In genomic region chr18:80238651-80239260, GRCh38 we compare ENCODE assay signal across 23 cellular contexts. TPM values are rescaled to one million over a fixed set of nuclear protein-coding genes. Genes with fewer than 3 reads are reported as not detected.
DNase-seq lines count a peak whose midpoint lies in the region; TF ChIP-seq lines count a peak whose summit lies in the region.
"Had no signal": no experiment of that assay in that cellular context is flagged by ENCODE, and none has a peak within 500 bp of the region (broad histone marks: within the 10 kb centered on the region; RNA-seq: fewer than 3 reads in every experiment).

No MANE protein-coding gene starts in this region.

- no peak overlapping the region for H3K4me3 Mint-ChIP-seq in osteocyte (ENCODE audit: unreplicated experiment)
- H3K4me3 Mint-ChIP-seq in glutamatergic neuron (ENCODE audit: unreplicated experiment), result no peak overlapping the region
- H3K4me3 Mint-ChIP-seq: CD4-positive, CD25-positive, alpha-beta regulatory T cell; HFFc6 had no signal

- H3K4me1 Mint-ChIP-seq in osteocyte (ENCODE audit: unreplicated experiment) (no peaks in the 10 kb centered on the region), glutamatergic neuron (ENCODE audit: low read depth, unreplicated experiment) (peaks cover 3% of the 10 kb centered on the region)
- H3K4me1 Mint-ChIP-seq: CD4-positive, CD25-positive, alpha-beta regulatory T cell had no signal

- no peaks in the 10 kb centered on the region for H3K36me3 Mint-ChIP-seq in osteocyte (ENCODE audit: unreplicated experiment)
- H3K36me3 Mint-ChIP-seq in glutamatergic neuron (ENCODE audit: unreplicated experiment), result peaks cover 12% of the 10 kb centered on the region
- H3K36me3 Mint-ChIP-seq: CD4-positive, CD25-positive, alpha-beta regulatory T cell had no signal

- no peak overlapping the region for H3K27ac ChIP-seq in caudate nucleus (ENCODE audit: low read depth, low read length)
- H3K27ac ChIP-seq: GM23248 had no signal

- TF ChIP-seq CTCF in osteocyte (IDR thresholded peaks at IDR 0.05) (no peak), glutamatergic neuron (IDR thresholded peaks at IDR 0.05; ENCODE audit: partially characterized antibody, unreplicated experiment) (no peak)

- DNase-seq in activated CD8-positive, alpha-beta memory T cell treated with anti-CD3 and anti-CD28 coated beads for 24 hours, result peak; percentile 37
- no peak for DNase-seq in activated CD8-positive, alpha-beta memory T cell treated with anti-CD3 and anti-CD28 coated beads, Interleukin-2, amount 50 U/mL, for 4 hours
- peak; percentile 4 for DNase-seq in iPS-NIHi7 (ENCODE audit: extremely low spot score)
- peak; percentile 51 for DNase-seq in osteocyte (ENCODE audit: extremely low spot score, unreplicated experiment)
- DNase-seq in glutamatergic neuron, result no peak
- DNase-seq in caudate nucleus (lab: John Stamatoyannopoulos, UW), result no peak
- DNase-seq in CD1c-positive myeloid dendritic cell (ENCODE audit: extremely low spot score), result no peak
- DNase-seq: 8988T; ACHN; CD4-positive, CD25-positive, alpha-beta regulatory T cell; GM23248; HFFc6; IMR-90; KG1; MG63; NCI-H1105 treated with DMSO at 0.1 percent for 48 hours; NCI-H146; NCI-H1930; NCI-H446; NCI-H526; NCI-H82; NK-92 treated with Interleukin-12 subunit alpha and Interleukin-12 subunit beta, amount 100 ng/mL, for 24 hours; PC-3 had no signal

- H3K27ac Mint-ChIP-seq in osteocyte (ENCODE audit: unreplicated experiment), result no peak overlapping the region
- H3K27ac Mint-ChIP-seq in glutamatergic neuron (ENCODE audit: unreplicated experiment), result no peak overlapping the region
- H3K27ac Mint-ChIP-seq: CD4-positive, CD25-positive, alpha-beta regulatory T cell; HFFc6 had no signal

- H3K27me3 Mint-ChIP-seq in osteocyte (ENCODE audit: unreplicated experiment), result peaks cover 5% of the 10 kb centered on the region
- H3K27me3 Mint-ChIP-seq in glutamatergic neuron (ENCODE audit: unreplicated experiment), result peaks cover 1% of the 10 kb centered on the region

- H3K9me3 Mint-ChIP-seq in osteocyte (ENCODE audit: unreplicated experiment) (no peaks in the 10 kb centered on the region), glutamatergic neuron (ENCODE audit: unreplicated experiment) (peaks cover 6% of the 10 kb centered on the region)

RNA-seq across cellular contexts. Expression of gene PARD6G, which starts 8.6 kb away (rescaled TPM):
- total RNA-seq in osteocyte, result 16.5 and 18.9 TPM in 2 replicates
- total RNA-seq in glutamatergic neuron (ENCODE audit: unreplicated experiment), result 25.2 TPM

Comparison
In these comparisons a context has a peak if more than half of its experiments do, and no peak if none do; other contexts are left out.
1. DNase-seq: peak in activated CD8-positive, alpha-beta memory T cell treated with anti-CD3 and anti-CD28 coated beads for 24 hours (single experiment), iPS-NIHi7 (single experiment) and osteocyte (single experiment); none in activated CD8-positive, alpha-beta memory T cell treated with anti-CD3 and anti-CD28 coated beads, Interleukin-2, amount 50 U/mL, for 4 hours (single experiment), glutamatergic neuron (single experiment), caudate nucleus (0 of 61) and CD1c-positive myeloid dendritic cell (single experiment).